ENCODE assay signal across 9 cellular contexts in genomic region chr2:177281400-177282021, GRCh38. TPM values are rescaled to one million over a fixed set of nuclear protein-coding genes. Genes with fewer than 3 reads are reported as not detected.
DNase-seq lines count a peak whose midpoint lies in the region; ATAC-seq and TF ChIP-seq lines count a peak whose summit lies in the region.
"Had no signal": no experiment of that assay in that cellular context is flagged by ENCODE, and none has a peak within 500 bp of the region (broad histone marks: within the 10 kb centered on the region; RNA-seq: fewer than 3 reads in every experiment).

No MANE protein-coding gene starts in this region.

- peaks cover 21% of the 10 kb centered on the region for H3K4me1 Mint-ChIP-seq in type B pancreatic cell (ENCODE audit: unreplicated experiment)

- no peaks in the 10 kb centered on the region for H3K27me3 Mint-ChIP-seq in type B pancreatic cell
- H3K27me3 Mint-ChIP-seq: T-cell had no signal

- H3K4me1 ChIP-seq in tibial artery: peaks cover 0 to 39% (median 20%) of the 10 kb centered on the region in 4 donors

- no peak overlapping the region for H3K4me3 Mint-ChIP-seq in type B pancreatic cell
- H3K4me3 Mint-ChIP-seq: T-cell had no signal

- H3K27ac Mint-ChIP-seq in type B pancreatic cell: no peak overlapping the region
- H3K27ac Mint-ChIP-seq: T-cell had no signal

- DNase-seq in activated CD4-positive, CD25-positive, alpha-beta regulatory T cell treated with anti-CD3 and anti-CD28 coated beads, Interleukin-2, amount 50 U/mL, for 72 hours: no peak
- peak; percentile 53 for DNase-seq in epithelial cell of esophagus (ENCODE audit: low read depth)
- DNase-seq in tibial artery: no peak
- no peak for DNase-seq in stimulated activated naive CD4-positive, alpha-beta T cell (lab: John Stamatoyannopoulos, UW)
- DNase-seq in type B pancreatic cell (ENCODE audit: extremely low spot score, unreplicated experiment): no peak
- DNase-seq in NCI-H345 treated with DMSO at 0.1 percent for 48 hours (lab: John Stamatoyannopoulos, UW; ENCODE audit: unreplicated experiment): no peak

- H3K36me3 Mint-ChIP-seq in type B pancreatic cell: no peaks in the 10 kb centered on the region

- no peaks in the 10 kb centered on the region for H3K27me3 ChIP-seq in tibial artery

- peak; percentile 17 to 30 for ATAC-seq in activated CD4-positive, CD25-positive, alpha-beta regulatory T cell treated with anti-CD3 and anti-CD28 coated beads, Interleukin-2, amount 50 U/mL, for 24 hours
- peak; percentile 62 for ATAC-seq in HG03159 (IDR thresholded peaks at IDR 0.05; ENCODE audit: unreplicated experiment)
- ATAC-seq: T-cell had no signal

- peak overlapping the region; percentile 52 to 56 for H3K27ac ChIP-seq in tibial artery

- H3K9me3 Mint-ChIP-seq in type B pancreatic cell: no peaks in the 10 kb centered on the region
- H3K9me3 Mint-ChIP-seq: T-cell had no signal

- H3K9me3 ChIP-seq in tibial artery: no peaks in the 10 kb centered on the region

- no peaks in the 10 kb centered on the region for H3K36me3 ChIP-seq in tibial artery

- TF ChIP-seq CTCF in epithelial cell of esophagus (IDR thresholded peaks at IDR 0.05; ENCODE audit: insufficient read depth, low read depth, low read length, missing control alignments): no peak
- TF ChIP-seq CTCF in tibial artery (IDR thresholded peaks at IDR 0.05): no peak
- TF ChIP-seq CTCF in type B pancreatic cell (conservative IDR thresholded peaks at IDR 0.05): no peak

- H3K4me3 ChIP-seq in epithelial cell of esophagus (ENCODE audit: low read length): no peak overlapping the region
- H3K4me3 ChIP-seq in tibial artery: no peak overlapping the region

- intact Hi-C loops in tibial artery (cut with DNase I; ENCODE audit: low total_unique reads): no loop called here

RNA-seq across cellular contexts. Expression of gene NFE2L2, which starts 17.0 kb away (rescaled TPM):
- 74.7 and 95.0 TPM in 2 replicates for total RNA-seq in type B pancreatic cell (ENCODE audit: low replicate concordance)
